ENCODE assay signal across 8 cellular contexts in the genomic region with DNA sequence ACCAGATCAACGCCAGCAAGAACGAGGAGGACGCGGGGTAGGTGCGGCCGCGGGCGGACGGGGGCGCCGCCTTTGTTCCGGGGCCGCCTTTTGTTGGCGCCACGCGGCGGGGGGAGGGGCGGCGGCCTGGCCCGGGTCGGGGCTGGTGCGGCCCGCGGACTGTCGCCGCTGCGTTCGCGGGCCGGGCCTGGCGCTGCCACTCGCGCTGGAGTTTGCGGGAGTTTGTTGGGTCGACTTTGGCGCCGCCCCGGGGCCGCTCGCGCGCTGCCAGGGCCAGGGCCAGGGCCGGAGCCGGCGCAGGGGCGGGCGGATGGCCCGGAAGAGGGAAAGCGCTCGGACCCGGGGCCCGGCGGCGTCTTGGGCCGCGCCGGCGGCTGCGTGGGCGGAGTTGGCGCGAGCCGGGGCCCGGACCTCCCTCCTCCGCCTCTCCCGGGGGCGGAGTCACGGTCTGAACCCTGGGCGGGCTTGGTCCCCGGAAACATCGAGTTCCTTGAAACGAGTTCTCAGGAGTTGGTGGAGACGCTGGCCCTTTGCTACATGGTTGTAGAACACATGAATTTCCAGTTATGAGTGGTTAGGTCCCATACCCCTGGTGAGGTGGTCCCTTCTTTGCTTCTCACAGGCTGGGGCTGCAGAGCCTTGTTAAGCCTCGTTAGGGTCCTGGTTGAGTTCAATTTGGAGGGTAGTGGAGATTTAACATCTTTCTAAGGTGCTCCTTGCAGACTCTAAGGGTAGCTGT. TPM values are rescaled to one million over a fixed set of nuclear protein-coding genes. Genes with fewer than 3 reads are reported as not detected.
DNase-seq lines count a peak whose midpoint lies in the region; ATAC-seq and TF ChIP-seq lines count a peak whose summit lies in the region.

No MANE protein-coding gene starts in this region.

- ATAC-seq in HG02623 (IDR thresholded peaks at IDR 0.05; ENCODE audit: unreplicated experiment) = peak; percentile 41
- peak; percentile 55 for ATAC-seq in activated CD4-positive, alpha-beta T cell treated with anti-CD3 and anti-CD28 coated beads for 36 hours

- DNase-seq in NCI-H2107 (lab: John Stamatoyannopoulos, UW) (peak; percentile 18), NCI-H2107 treated with DMSO at 0.1 percent for 48 hours (lab: John Stamatoyannopoulos, UW; ENCODE audit: unreplicated experiment) (no peak), NCI-H146 (lab: John Stamatoyannopoulos, UW) (peak; percentile 55), choroid plexus epithelial cell (ENCODE audit: low read depth) (peak; percentile 81), left kidney (ENCODE audit: low read depth, low spot score) (peak; percentile 92)
- peak; percentile 88 for DNase-seq in activated CD4-positive, alpha-beta T cell treated with anti-CD3 and anti-CD28 coated beads for 36 hours
- DNase-seq in stimulated activated CD4-positive, alpha-beta T cell treated with anti-CD3 and anti-CD28 coated beads, Interleukin-2, amount 100 ng/mL, for 24 hours = peak; percentile 77 to 85

- intact Hi-C loops in activated CD4-positive, alpha-beta T cell treated with anti-CD3 and anti-CD28 coated beads for 36 hours (cut with DNase I, micrococcal nuclease) = loop anchor here in 1 of 2 experiments (1.0 to 10.0 kb wide), 5 partner anchors 75 to 1417 kb away; partner anchors contain the start of genes HNRNPH1, PRELID1, RAB24 and TMED9

- POLR2A ChIA-PET in activated CD4-positive, alpha-beta T cell treated with anti-CD3 and anti-CD28 coated beads for 36 hours (lab: Charles Lee) = interaction anchor here (0.6 to 1.5 kb wide), 10 partner anchors 8 to 1683 kb away, joined by 3 to 15 read pairs (median 4); partner anchors contain the start of genes NHP2 and PHYKPL

- H3K9me3 Mint-ChIP-seq in activated CD4-positive, alpha-beta T cell treated with anti-CD3 and anti-CD28 coated beads for 36 hours (ENCODE audit: low read depth) = no peaks in the 10 kb centered on the region

- TF ChIP-seq CTCF in choroid plexus epithelial cell (conservative IDR thresholded peaks at IDR 0.05; ENCODE audit: low read depth, low read length) = no peak

- H3K4me1 Mint-ChIP-seq in activated CD4-positive, alpha-beta T cell treated with anti-CD3 and anti-CD28 coated beads for 36 hours = peaks cover 34% of the 10 kb centered on the region

- CTCF ChIA-PET in activated CD4-positive, alpha-beta T cell treated with anti-CD3 and anti-CD28 coated beads for 36 hours (lab: Charles Lee) = interaction anchor here (1.0 kb wide), 1 partner anchor 30 kb away, joined by 3 read pairs; no protein-coding TSS in a partner anchor

- H3K36me3 Mint-ChIP-seq in activated CD4-positive, alpha-beta T cell treated with anti-CD3 and anti-CD28 coated beads for 36 hours (ENCODE audit: low read depth) = peaks cover 52% of the 10 kb centered on the region

- H3K27ac Mint-ChIP-seq in activated CD4-positive, alpha-beta T cell treated with anti-CD3 and anti-CD28 coated beads for 36 hours = peak overlapping the region; percentile 91

- peak overlapping the region; percentile 82 for H3K4me3 Mint-ChIP-seq in activated CD4-positive, alpha-beta T cell treated with anti-CD3 and anti-CD28 coated beads for 36 hours

- H3K4me3 ChIP-seq in choroid plexus epithelial cell (ENCODE audit: low read depth, low read length) = peak overlapping the region; percentile 89

- H3K27me3 Mint-ChIP-seq in activated CD4-positive, alpha-beta T cell treated with anti-CD3 and anti-CD28 coated beads for 36 hours = no peaks in the 10 kb centered on the region

RNA-seq across cellular contexts. Expression of gene HNRNPAB, which starts 0.8 kb away (rescaled TPM):
- 100 to 1,000 TPM; 258 to 336 TPM for total RNA-seq in activated CD4-positive, alpha-beta T cell treated with anti-CD3 and anti-CD28 coated beads for 36 hours

RNA-seq across cellular contexts. Expression of gene GMCL2, which starts 18.0 kb away (rescaled TPM):
- total RNA-seq in activated CD4-positive, alpha-beta T cell treated with anti-CD3 and anti-CD28 coated beads for 36 hours = not detected

RNA-seq across cellular contexts. Expression of gene PHYKPL, which starts 27.4 kb away (rescaled TPM):
- 10 to 100 TPM; 67.2 to 68.4 TPM for total RNA-seq in activated CD4-positive, alpha-beta T cell treated with anti-CD3 and anti-CD28 coated beads for 36 hours

RNA-seq across cellular contexts. Expression of gene NHP2, which starts 51.5 kb away (rescaled TPM):
- 100 to 1,000 TPM; 244 TPM for total RNA-seq in activated CD4-positive, alpha-beta T cell treated with anti-CD3 and anti-CD28 coated beads for 36 hours
